In the genomic region with DNA sequence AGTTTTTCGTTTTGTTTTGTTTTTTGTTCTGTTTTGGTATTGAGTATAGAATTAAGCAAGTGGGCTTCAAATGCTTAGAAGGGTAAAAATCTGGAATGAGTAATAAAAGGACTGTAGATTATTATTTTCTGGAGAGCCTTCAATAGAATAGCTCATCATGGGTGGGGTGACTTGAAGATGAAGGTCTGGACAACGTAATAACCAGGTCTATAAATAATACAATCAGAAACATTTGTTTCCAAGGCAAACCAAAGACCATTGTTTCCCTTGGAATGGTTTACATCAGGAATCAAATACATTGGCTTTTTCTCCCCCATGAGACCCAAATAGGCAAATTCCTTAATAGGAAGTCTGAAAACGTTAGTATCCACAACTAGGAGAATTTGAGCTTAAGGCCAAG, we compare ENCODE assay signal across 22 cellular contexts.
"Had no signal": no experiment of that assay in that cellular context is flagged by ENCODE, and none has a peak within 500 bp of the region (broad histone marks: within the 10 kb centered on the region; RNA-seq: fewer than 3 reads in every experiment).

No MANE protein-coding gene starts in this region.

- H3K9me3 ChIP-seq: esophagus muscularis mucosa, gastrocnemius medialis, heart right ventricle, left lung, lower lobe of right lung, mucosa of descending colon had no signal

- H3K36me3 Mint-ChIP-seq: mesothelial cell of epicardium; naive B cell; naive thymus-derived CD8-positive, alpha-beta T cell had no signal

- H3K27me3 ChIP-seq: esophagus muscularis mucosa, gastrocnemius medialis, heart right ventricle, left lung had no signal

- H3K27ac Mint-ChIP-seq: mesothelial cell of epicardium; naive B cell; naive thymus-derived CD8-positive, alpha-beta T cell had no signal

- H3K27ac ChIP-seq: coronary artery, dorsolateral prefrontal cortex, esophagus muscularis mucosa, gastrocnemius medialis, heart right ventricle, left lung, lower lobe of right lung had no signal

- H3K27me3 Mint-ChIP-seq: naive B cell; naive thymus-derived CD8-positive, alpha-beta T cell had no signal

- H3K36me3 ChIP-seq: esophagus muscularis mucosa, gastrocnemius medialis, heart right ventricle, left lung, lower lobe of right lung had no signal

- ATAC-seq: gastrocnemius medialis; heart right ventricle; left cardiac atrium; left lung; left ventricle myocardium superior; lower lobe of right lung; mucosa of descending colon; naive thymus-derived CD8-positive, alpha-beta T cell had no signal

- H3K9me3 Mint-ChIP-seq: naive thymus-derived CD8-positive, alpha-beta T cell had no signal

- DNase-seq: dermis blood vessel endothelial cell; dorsolateral prefrontal cortex; effector CD4-positive, alpha-beta T cell; effector memory CD4-positive, alpha-beta T cell; foreskin fibroblast; foreskin melanocyte; gastrocnemius medialis; glutamatergic neuron; head of caudate nucleus; heart right ventricle; hippocampal formation; left cardiac atrium; left lung; left ventricle myocardium superior; lower lobe of right lung; mesenchymal stem cell; mucosa of descending colon; naive B cell; naive thymus-derived CD8-positive, alpha-beta T cell had no signal

- H3K4me1 ChIP-seq: gastrocnemius medialis, heart right ventricle, left lung, lower lobe of right lung had no signal

- H3K4me3 ChIP-seq: coronary artery, dorsolateral prefrontal cortex, esophagus muscularis mucosa, gastrocnemius medialis, heart right ventricle, left lung, lower lobe of right lung, mucosa of descending colon had no signal

- H3K4me3 Mint-ChIP-seq: mesothelial cell of epicardium; naive B cell; naive thymus-derived CD8-positive, alpha-beta T cell had no signal

- H3K4me1 Mint-ChIP-seq: naive B cell; naive thymus-derived CD8-positive, alpha-beta T cell had no signal
